In the genomic region with DNA sequence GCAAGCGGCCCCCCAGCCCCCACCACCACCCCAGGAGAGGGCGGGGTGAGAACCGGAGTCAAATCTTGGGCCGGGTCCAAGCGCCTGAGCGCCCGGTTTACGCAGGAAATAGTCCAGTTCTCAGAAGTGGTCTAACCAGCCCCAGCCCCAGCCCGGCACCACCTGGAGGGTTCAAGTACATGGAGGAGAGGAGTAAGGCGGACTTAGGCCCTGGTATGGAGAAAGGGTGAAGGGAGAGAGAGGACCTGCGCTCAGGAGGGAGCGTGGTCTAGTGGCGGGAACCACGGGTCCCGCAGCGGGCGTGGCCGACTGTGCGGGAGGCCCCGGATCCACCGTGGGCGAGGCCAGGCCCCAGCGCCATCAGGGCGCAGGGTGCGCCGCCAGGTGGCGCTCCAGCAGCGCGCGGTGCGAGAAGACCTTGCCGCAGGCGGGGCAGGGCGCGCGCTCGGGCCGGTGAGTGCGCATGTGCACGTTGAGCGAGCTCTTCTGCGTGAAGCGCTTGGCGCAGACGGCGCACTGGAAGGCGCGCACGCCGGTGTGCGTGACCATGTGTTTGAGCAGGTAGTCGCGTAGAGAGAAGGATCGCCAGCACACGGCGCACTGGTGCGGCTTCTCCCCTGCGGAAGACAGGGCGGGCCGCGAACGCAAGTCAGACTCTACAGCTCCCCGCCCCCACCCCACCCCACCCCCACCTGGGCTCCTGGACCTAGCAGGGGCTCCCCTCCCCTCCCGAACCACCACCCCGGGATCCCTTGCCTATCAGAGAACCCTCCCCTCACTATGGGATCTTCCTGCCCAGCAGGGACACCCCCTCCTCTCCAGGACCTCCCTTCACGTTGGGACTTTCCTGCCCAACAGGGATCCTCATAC, we compare ENCODE assay signal across 8 cellular contexts. TPM values are rescaled to one million over a fixed set of nuclear protein-coding genes. Genes with fewer than 3 reads are reported as not detected.
DNase-seq lines count a peak whose midpoint lies in the region; ATAC-seq and TF ChIP-seq lines count a peak whose summit lies in the region.

No MANE protein-coding gene starts in this region.

- no peaks in the 10 kb centered on the region for H3K9me3 Mint-ChIP-seq in CD8-positive, alpha-beta T cell
- H3K9me3 Mint-ChIP-seq in naive thymus-derived CD8-positive, alpha-beta T cell, result no peaks in the 10 kb centered on the region
- H3K9me3 Mint-ChIP-seq in stimulated activated memory B cell treated with anti-CD40 and anti-IgM and Interleukin-4, amounts not matched to agents 10 μg/mL and 1 μg/mL and 100 μg/mL, for 72 hours, result no peaks in the 10 kb centered on the region

- peaks cover 4 to 58% of the 10 kb centered on the region in 2 experiments; a peak in 3 of 4 replicates for H3K79me1 ChIP-seq in IMR-90 (ENCODE audit: low read depth in 1 of 2, low read length in 2 of 2)

- H3K9me1 ChIP-seq in IMR-90 (ENCODE audit: insufficient read depth, low read length), result peaks cover 8% of the 10 kb centered on the region

- in situ Hi-C loops in IMR-90 (cut with MboI; ENCODE audit: low sequenced_read_pairs), result no loop called here

- BruUV-seq in IMR-90 (replicated peaks; lab: Mats Ljungman, UMichigan) (no TSS peak), PC-3 (replicated peaks; lab: Mats Ljungman, UMichigan) (no TSS peak)

- TF ChIP-seq RAD21 in IMR-90 (IDR thresholded peaks at IDR 0.05; ENCODE audit: low read length), result peak; percentile 63

- TF ChIP-seq POLR2A in IMR-90 (IDR thresholded peaks at IDR 0.05; ENCODE audit: low read depth, low read length), result no peak

- 33% methylated on average over 30 of the region's 66 CpGs; no CpG with 5 or more reads in 1 of the 2 experiments for WGBS in IMR-90 (ENCODE audit: extremely low coverage in 2 of 2, insufficient read length in 1 of 2), 2 experiments

- 0 out of 2 replicates have a peak overlapping the region, but pooled peaks have one; percentile 3 for H3K14ac ChIP-seq in IMR-90 (replicated peaks; ENCODE audit: low read depth, low read length)

- H3K4me3 ChIP-seq in CD8-positive, alpha-beta T cell (ENCODE audit: low read depth, low read length), result peak overlapping the region; percentile 10
- H3K4me3 ChIP-seq in IMR-90 (ENCODE audit: insufficient read depth, low read depth, low read length) (peak overlapping the region; percentile 34; the same call in 1 of the 2 replicates), PC-3 (ENCODE audit: low read length) (peak overlapping the region; percentile 59), fibroblast of mammary gland (ENCODE audit: control insufficient read depth, low read depth, low read length) (peak overlapping the region; percentile 52)

- H4K5ac ChIP-seq in IMR-90 (ENCODE audit: low read depth, low read length), result no peak overlapping the region

- H3K27ac Mint-ChIP-seq in CD8-positive, alpha-beta T cell, result peak overlapping the region; percentile 78
- H3K27ac Mint-ChIP-seq in naive thymus-derived CD8-positive, alpha-beta T cell, result peak overlapping the region; percentile 48 to 97 (median 90)
- peak overlapping the region; percentile 89 for H3K27ac Mint-ChIP-seq in stimulated activated memory B cell treated with anti-CD40 and anti-IgM and Interleukin-4, amounts not matched to agents 10 μg/mL and 1 μg/mL and 100 μg/mL, for 72 hours

- no peaks in the 10 kb centered on the region for H3F3A ChIP-seq in PC-3 (ENCODE audit: low read length, unreplicated experiment)

- H3K27ac ChIP-seq in CD8-positive, alpha-beta T cell (ENCODE audit: low read depth, low read length), result peak overlapping the region; percentile 21
- H3K27ac ChIP-seq in IMR-90 (ENCODE audit: insufficient read depth, low read length), result no peak overlapping the region
- no peak overlapping the region for H3K27ac ChIP-seq in PC-3 (ENCODE audit: low read length)

- dilution Hi-C loops in IMR-90 (cut with HindIII; ENCODE audit: low sequenced_read_pairs, unreplicated experiment), result no loop called here

- peak overlapping the region; percentile 78 for H3K4me3 Mint-ChIP-seq in CD8-positive, alpha-beta T cell
- peak overlapping the region; percentile 74 to 91 (median 81) for H3K4me3 Mint-ChIP-seq in naive thymus-derived CD8-positive, alpha-beta T cell
- H3K4me3 Mint-ChIP-seq in stimulated activated memory B cell treated with anti-CD40 and anti-IgM and Interleukin-4, amounts not matched to agents 10 μg/mL and 1 μg/mL and 100 μg/mL, for 72 hours, result peak overlapping the region; percentile 84

- POLR2A ChIA-PET in CD8-positive, alpha-beta T cell (lab: Charles Lee), result interaction anchor here (0.7 to 1.6 kb wide), 8 partner anchors 13 to 187 kb away, joined by 4 to 11 read pairs (median 4); partner anchors contain the start of genes CHMP2A, TRIM28 and ZSCAN22
- POLR2A ChIA-PET in IMR-90 (lab: Charles Lee; ENCODE audit: unreplicated experiment), result no interaction called here
- POLR2A ChIA-PET in PC-3 (lab: Charles Lee; ENCODE audit: unreplicated experiment), result no interaction called here
- POLR2A ChIA-PET in naive thymus-derived CD8-positive, alpha-beta T cell (lab: Charles Lee), result interaction anchor here (0.6 to 4.6 kb wide), 11 partner anchors 14 to 455 kb away, joined by 3 to 23 read pairs (median 7); partner anchors contain the start of genes CHMP2A, TRIM28 and ZNF135

- ATAC-seq in CD8-positive, alpha-beta T cell, result peak; percentile 94
- ATAC-seq in GM19468 (IDR thresholded peaks at IDR 0.05; ENCODE audit: extremely low read depth, unreplicated experiment) (peak; percentile 77), IMR-90 (ENCODE audit: low read depth) (peak; percentile 75), PC-3 (peak; percentile 42)
- ATAC-seq in naive thymus-derived CD8-positive, alpha-beta T cell, result peak; percentile 93 to 94
- peak; percentile 90 for ATAC-seq in stimulated activated memory B cell treated with anti-CD40 and anti-IgM and Interleukin-4, amounts not matched to agents 10 μg/mL and 1 μg/mL and 100 μg/mL, for 72 hours

- peaks cover 21% of the 10 kb centered on the region for H3K36me3 Mint-ChIP-seq in CD8-positive, alpha-beta T cell
- H3K36me3 Mint-ChIP-seq in naive thymus-derived CD8-positive, alpha-beta T cell, result peaks cover 0 to 10% (median 0%) of the 10 kb centered on the region in 3 donors
- H3K36me3 Mint-ChIP-seq in stimulated activated memory B cell treated with anti-CD40 and anti-IgM and Interleukin-4, amounts not matched to agents 10 μg/mL and 1 μg/mL and 100 μg/mL, for 72 hours, result peaks cover 24% of the 10 kb centered on the region

- no peak overlapping the region for H3K23ac ChIP-seq in IMR-90 (ENCODE audit: low read depth, low read length)

- peak; percentile 85 for TF ChIP-seq CTCF in CD8-positive, alpha-beta T cell (IDR thresholded peaks at IDR 0.05)
- TF ChIP-seq CTCF in IMR-90 (conservative IDR thresholded peaks at IDR 0.05; ENCODE audit: low read depth, low read length) (peak; percentile 77), PC-3 (conservative IDR thresholded peaks at IDR 0.05; ENCODE audit: low read depth, low read length) (peak; percentile 78), fibroblast of mammary gland (conservative IDR thresholded peaks at IDR 0.05; ENCODE audit: control insufficient read depth, insufficient read depth, low read depth, low read length) (no peak)

- no peaks in the 10 kb centered on the region for H3K9me2 ChIP-seq in PC-3 (replicated peaks; ENCODE audit: low read length)

- H3K36me3 ChIP-seq in CD8-positive, alpha-beta T cell (ENCODE audit: insufficient read depth, low read length), result peaks cover 7% of the 10 kb centered on the region
- H3K36me3 ChIP-seq in IMR-90 (ENCODE audit: control insufficient read depth, insufficient read depth, low read length) (peaks cover 20% of the 10 kb centered on the region), PC-3 (ENCODE audit: low read depth, low read length) (peaks cover 17% of the 10 kb centered on the region)

- peak overlapping the region; percentile 23 for H2AK9ac ChIP-seq in IMR-90 (replicated peaks; ENCODE audit: low read depth, low read length, poor library complexity)

- DNase-seq in CD8-positive, alpha-beta T cell, result peak; percentile 86 to 97 (median 92)
- DNase-seq in IMR-90, result peak; percentile 68
- DNase-seq in PC-3, result peak; percentile 87
- peak; percentile 86 to 93 for DNase-seq in activated T-helper 1 cell treated with anti-CD3 and anti-CD28 coated beads, Interleukin-2, amount 50 U/mL, for 16 hours (ENCODE audit: low read depth in 1 of 2, low spot score in 1 of 2)
- DNase-seq in fibroblast of mammary gland (ENCODE audit: low read depth), result peak; percentile 85
- peak; percentile 87 to 98 (median 94) for DNase-seq in naive thymus-derived CD8-positive, alpha-beta T cell

- peaks cover 25% of the 10 kb centered on the region for H3K4me1 ChIP-seq in CD8-positive, alpha-beta T cell (ENCODE audit: insufficient read depth, low read length)
- peaks cover 6% of the 10 kb centered on the region for H3K4me1 ChIP-seq in IMR-90 (ENCODE audit: control insufficient read depth, insufficient read depth, low read length)
- H3K4me1 ChIP-seq in PC-3 (ENCODE audit: insufficient read depth, low read length), result peaks cover 11% of the 10 kb centered on the region

- H2AFZ ChIP-seq in IMR-90 (replicated peaks; ENCODE audit: low read length, poor library complexity) (peak overlapping the region; percentile 71), PC-3 (ENCODE audit: low read length) (peak overlapping the region; percentile 50)

- no peak overlapping the region for H2BK20ac ChIP-seq in IMR-90 (ENCODE audit: low read depth, low read length)

- no peak overlapping the region for H3K18ac ChIP-seq in IMR-90 (ENCODE audit: low read depth, low read length)

- H3K9me3 ChIP-seq in CD8-positive, alpha-beta T cell (ENCODE audit: low read length), result no peaks in the 10 kb centered on the region
- no peaks in the 10 kb centered on the region for H3K9me3 ChIP-seq in IMR-90 (ENCODE audit: control insufficient read depth, insufficient read depth, low read length)
- no peaks in the 10 kb centered on the region for H3K9me3 ChIP-seq in PC-3 (ENCODE audit: low read length)

- no peak overlapping the region for H3K56ac ChIP-seq in IMR-90 (ENCODE audit: extremely low read depth, insufficient read depth, low read length)

- H3K9ac ChIP-seq in IMR-90 (ENCODE audit: low read depth, low read length) (no peak overlapping the region), PC-3 (ENCODE audit: low read length) (peak overlapping the region; percentile 68)

- no peaks in the 10 kb centered on the region for H3K27me3 Mint-ChIP-seq in CD8-positive, alpha-beta T cell (ENCODE audit: low read depth)
- H3K27me3 Mint-ChIP-seq in naive thymus-derived CD8-positive, alpha-beta T cell, result no peaks in the 10 kb centered on the region
- no peaks in the 10 kb centered on the region for H3K27me3 Mint-ChIP-seq in stimulated activated memory B cell treated with anti-CD40 and anti-IgM and Interleukin-4, amounts not matched to agents 10 μg/mL and 1 μg/mL and 100 μg/mL, for 72 hours

- peaks cover 35% of the 10 kb centered on the region for H3K4me1 Mint-ChIP-seq in CD8-positive, alpha-beta T cell (ENCODE audit: low read depth)
- peaks cover 19 to 43% (median 34%) of the 10 kb centered on the region in 4 donors for H3K4me1 Mint-ChIP-seq in naive thymus-derived CD8-positive, alpha-beta T cell
- H3K4me1 Mint-ChIP-seq in stimulated activated memory B cell treated with anti-CD40 and anti-IgM and Interleukin-4, amounts not matched to agents 10 μg/mL and 1 μg/mL and 100 μg/mL, for 72 hours, result peaks cover 45% of the 10 kb centered on the region

- H4K91ac ChIP-seq in IMR-90 (ENCODE audit: insufficient read depth, low read depth, low read length), result no peak overlapping the region

- no peak overlapping the region for H2BK5ac ChIP-seq in IMR-90 (ENCODE audit: low read depth, low read length, poor library complexity, severe bottlenecking)

- H2BK15ac ChIP-seq in IMR-90 (ENCODE audit: low read depth, low read length), result no peak overlapping the region

- H3K4ac ChIP-seq in IMR-90 (ENCODE audit: low read depth, low read length), result 0 out of 2 replicates have a peak overlapping the region, but pooled peaks have one; percentile 41

- H3K27me3 ChIP-seq in CD8-positive, alpha-beta T cell (ENCODE audit: insufficient read depth, low read length), result no peaks in the 10 kb centered on the region
- H3K27me3 ChIP-seq in IMR-90 (ENCODE audit: control insufficient read depth, insufficient read depth, low read length) (no peaks in the 10 kb centered on the region), PC-3 (ENCODE audit: low read length) (no peaks in the 10 kb centered on the region)

- H4K20me1 ChIP-seq in IMR-90 (ENCODE audit: insufficient read depth, low read length), result peaks cover 23% of the 10 kb centered on the region
- no peaks in the 10 kb centered on the region for H4K20me1 ChIP-seq in PC-3 (ENCODE audit: low read length)

- H3K4me2 ChIP-seq in IMR-90 (ENCODE audit: low read depth, low read length), result peak overlapping the region; percentile 68
- H3K4me2 ChIP-seq in PC-3 (ENCODE audit: low read length), result peak overlapping the region; percentile 81

- peak overlapping the region; percentile 72 for H2AK5ac ChIP-seq in IMR-90 (ENCODE audit: low read depth, low read length)

- CTCF ChIA-PET in CD8-positive, alpha-beta T cell (lab: Charles Lee), result interaction anchor here (0.7 to 8.6 kb wide), 17 partner anchors 10 to 144 kb away, joined by 3 to 62 read pairs (median 4); partner anchors contain the start of gene CHMP2A
- CTCF ChIA-PET in IMR-90 (lab: Yijun Ruan, JAX), result no interaction called here
- CTCF ChIA-PET in PC-3 (lab: Charles Lee), result interaction anchor here (0.6 to 0.7 kb wide), 3 partner anchors 30 to 67 kb away, joined by 3 to 4 read pairs (median 3); partner anchors contain the start of gene TRIM28

- H2BK120ac ChIP-seq in IMR-90 (ENCODE audit: low read depth, low read length), result no peak overlapping the region

- peaks cover 40% of the 10 kb centered on the region for H3K79me2 ChIP-seq in PC-3 (ENCODE audit: low read length)

- intact Hi-C loops in CD8-positive, alpha-beta T cell (cut with DNase I, micrococcal nuclease), result loop anchor here (1.0 to 5.0 kb wide), 3 partner anchors 38 to 152 kb away; partner anchors contain the start of genes ZNF446 (in 1 of the 2) and ZNF497 (in 1 of the 2)
- intact Hi-C loops in IMR-90 (cut with micrococcal nuclease), result no loop called here
- intact Hi-C loops in PC-3 (cut with micrococcal nuclease), result no loop called here

- peak overlapping the region; percentile 53 to 57; a peak in 3 of 4 replicates for H4K8ac ChIP-seq in IMR-90 (ENCODE audit: low read depth in 2 of 2, low read length in 2 of 2)

RNA-seq across cellular contexts. Expression of gene SLC27A5, which starts 2.1 kb away (rescaled TPM):
- total RNA-seq in CD8-positive, alpha-beta T cell, result 1 to 10 TPM; 5.5 to 7.9 TPM
- 7.5 and 7.7 TPM in 2 replicates for total RNA-seq in IMR-90 (2012; rRNA removed)
- polyA plus RNA-seq in IMR-90 (2012; rRNA removed), result 11.2 and 13.5 TPM in 2 replicates
- 14.8 and 23.8 TPM in 2 replicates for polyA plus RNA-seq in IMR-90 (2012; cell fraction: cytosol; rRNA removed)
- polyA plus RNA-seq in IMR-90 (2012; cell fraction: nucleus; rRNA removed; ENCODE audit: low replicate concordance), result 4.3 and 6.5 TPM in 2 replicates
- total RNA-seq in PC-3 (2014; rRNA removed), result 56.2 and 56.8 TPM in 2 replicates
- total RNA-seq in naive thymus-derived CD8-positive, alpha-beta T cell, result 10 to 100 TPM; 16.6 to 19.9 TPM
- 10 to 100 TPM; 24.5 to 39.2 (median 31.1) TPM for polyA plus RNA-seq in naive thymus-derived CD8-positive, alpha-beta T cell

RNA-seq across cellular contexts. Expression of gene ZBTB45, which starts 5.7 kb away (rescaled TPM):
- 1 to 10 TPM; 4.8 to 5.6 TPM for total RNA-seq in CD8-positive, alpha-beta T cell
- total RNA-seq in IMR-90 (2012; rRNA removed) (1.4 TPM in 2 replicates), PC-3 (2014; rRNA removed) (14.0 and 19.1 TPM in 2 replicates)
- polyA plus RNA-seq in IMR-90 (2012; rRNA removed), result 9.7 and 13.5 TPM in 2 replicates
- 9.5 and 13.5 TPM in 2 replicates for polyA plus RNA-seq in IMR-90 (2012; cell fraction: cytosol; rRNA removed)
- 13.1 and 26.4 TPM in 2 replicates for polyA plus RNA-seq in IMR-90 (2012; cell fraction: nucleus; rRNA removed; ENCODE audit: low replicate concordance)
- total RNA-seq in naive thymus-derived CD8-positive, alpha-beta T cell, result 10 to 100 TPM; 21.3 to 23.0 TPM
- polyA plus RNA-seq in naive thymus-derived CD8-positive, alpha-beta T cell, result 1 to 10 TPM; 2.8 to 5.3 (median 3.5) TPM

RNA-seq across cellular contexts. Expression of gene TRIM28, which starts 29.9 kb away (rescaled TPM):
- total RNA-seq in CD8-positive, alpha-beta T cell, result 100 to 1,000 TPM; 525 to 549 TPM
- total RNA-seq in IMR-90 (2012; rRNA removed), result 313 and 349 TPM in 2 replicates
- 465 and 964 TPM in 2 replicates for polyA plus RNA-seq in IMR-90 (2012; rRNA removed)
- polyA plus RNA-seq in IMR-90 (2012; cell fraction: cytosol; rRNA removed), result 339 TPM in 2 replicates
- polyA plus RNA-seq in IMR-90 (2012; cell fraction: nucleus; rRNA removed; ENCODE audit: low replicate concordance), result 522 and 1,051 TPM in 2 replicates
- total RNA-seq in PC-3 (2014; rRNA removed), result 1,169 and 1,653 TPM in 2 replicates
- 100 to 1,000 TPM; 429 to 434 TPM for total RNA-seq in naive thymus-derived CD8-positive, alpha-beta T cell
- polyA plus RNA-seq in naive thymus-derived CD8-positive, alpha-beta T cell, result 100 to 1,000 TPM in 1 of 3 donors, 10 to 100 TPM in 2; 55.7 to 114 (median 62.7) TPM

RNA-seq across cellular contexts. Expression of gene ZNF446, which starts 37.8 kb away (rescaled TPM):
- total RNA-seq in CD8-positive, alpha-beta T cell, result 10 to 100 TPM; 14.6 to 16.5 TPM
- 3.9 and 4.8 TPM in 2 replicates for total RNA-seq in IMR-90 (2012; rRNA removed)
- 6.9 and 7.5 TPM in 2 replicates for polyA plus RNA-seq in IMR-90 (2012; rRNA removed)
- 4.6 and 7.2 TPM in 2 replicates for polyA plus RNA-seq in IMR-90 (2012; cell fraction: cytosol; rRNA removed)
- 17.1 and 41.8 TPM in 2 replicates for polyA plus RNA-seq in IMR-90 (2012; cell fraction: nucleus; rRNA removed; ENCODE audit: low replicate concordance)
- 8.9 and 13.4 TPM in 2 replicates for total RNA-seq in PC-3 (2014; rRNA removed)
- 10 to 100 TPM; 18.7 to 20.4 TPM for total RNA-seq in naive thymus-derived CD8-positive, alpha-beta T cell
- polyA plus RNA-seq in naive thymus-derived CD8-positive, alpha-beta T cell, result 1 to 10 TPM; 1.6 to 2.7 (median 2.4) TPM

RNA-seq across cellular contexts. Expression of gene CHMP2A, which starts 41.0 kb away (rescaled TPM):
- total RNA-seq in CD8-positive, alpha-beta T cell, result 10 to 100 TPM; 41.5 to 51.7 TPM
- total RNA-seq in IMR-90 (2012; rRNA removed) (105 and 128 TPM in 2 replicates), PC-3 (2014; rRNA removed) (220 and 264 TPM in 2 replicates)
- 183 and 202 TPM in 2 replicates for polyA plus RNA-seq in IMR-90 (2012; rRNA removed)
- polyA plus RNA-seq in IMR-90 (2012; cell fraction: cytosol; rRNA removed), result 206 and 255 TPM in 2 replicates
- 88.8 and 142 TPM in 2 replicates for polyA plus RNA-seq in IMR-90 (2012; cell fraction: nucleus; rRNA removed; ENCODE audit: low replicate concordance)
- total RNA-seq in naive thymus-derived CD8-positive, alpha-beta T cell, result 10 to 100 TPM; 59.2 to 60.0 TPM
- polyA plus RNA-seq in naive thymus-derived CD8-positive, alpha-beta T cell, result 100 to 1,000 TPM; 135 to 154 (median 144) TPM

Comparison
In these comparisons a context has a peak if more than half of its experiments do, and no peak if none do; other contexts are left out.
1. ATAC-seq: peak in every context shown above with its lines; median percentile 94 in CD8-positive, alpha-beta T cell; 94 in naive thymus-derived CD8-positive, alpha-beta T cell; 90 in stimulated activated memory B cell treated with anti-CD40 and anti-IgM and Interleukin-4, amounts not matched to agents 10 μg/mL and 1 μg/mL and 100 μg/mL, for 72 hours; 77 in GM19468; 75 in IMR-90; 42 in PC-3.
2. POLR2A ChIA-PET loops: an anchor here in CD8-positive, alpha-beta T cell (0.7 to 1.6 kb wide) and naive thymus-derived CD8-positive, alpha-beta T cell (0.6 to 4.6 kb wide); none called in IMR-90 and PC-3.
3. intact Hi-C loops: an anchor here in CD8-positive, alpha-beta T cell (1.0 to 5.0 kb wide); none called in IMR-90 and PC-3.